Comparison of ENCODE assay signal across 22 cellular contexts in genomic region chr7:85130702-85131101, GRCh38. TPM values are rescaled to one million over a fixed set of nuclear protein-coding genes. Genes with fewer than 3 reads are reported as not detected.
DNase-seq lines count a peak whose midpoint lies in the region; ATAC-seq and TF ChIP-seq lines count a peak whose summit lies in the region.
"Had no signal": no experiment of that assay in that cellular context is flagged by ENCODE, and none has a peak within 500 bp of the region (broad histone marks: within the 10 kb centered on the region; RNA-seq: fewer than 3 reads in every experiment).

No MANE protein-coding gene starts in this region.

- H3K27ac ChIP-seq in heart left ventricle, result no peak overlapping the region
- H3K27ac ChIP-seq: A549, HL-60, RWPE1, SK-N-MC had no signal

- TF ChIP-seq POLR2A in heart left ventricle (IDR thresholded peaks at IDR 0.05), result no peak

- no peaks in the 10 kb centered on the region for H3K27me3 ChIP-seq in heart left ventricle
- H3K27me3 ChIP-seq: BE2C had no signal

- intact Hi-C loops in heart left ventricle (cut with DNase I), result no loop called here
- intact Hi-C loops in cardiac septum (cut with DNase I), result no loop called here

- peak in 1 of 4 donors; percentile 58 for ATAC-seq in heart left ventricle
- no peak for ATAC-seq in GM21360 (IDR thresholded peaks at IDR 0.05; ENCODE audit: unreplicated experiment)
- ATAC-seq in HG03039 (IDR thresholded peaks at IDR 0.05; ENCODE audit: unreplicated experiment), result no peak
- no peak for ATAC-seq in HG02798 (IDR thresholded peaks at IDR 0.05; ENCODE audit: poor library complexity, unreplicated experiment)
- ATAC-seq: A549, HepG2 had no signal

- no peaks in the 10 kb centered on the region for H3K36me3 ChIP-seq in heart left ventricle
- H3K36me3 ChIP-seq: BE2C had no signal

- 57 to 71% (median 64%) methylated on average over 4 of the region's 4 CpGs for WGBS in heart left ventricle, 4 donors

- TF ChIP-seq CTCF in heart left ventricle (IDR thresholded peaks at IDR 0.05), result no peak
- TF ChIP-seq CTCF in epithelial cell of esophagus (IDR thresholded peaks at IDR 0.05; ENCODE audit: insufficient read depth, low read depth, low read length, missing control alignments), result no peak

- DNase-seq in heart left ventricle, result peak in 3 of 5 donors; percentile 15 to 27 (median 22)
- no peak for DNase-seq in cardiac septum (ENCODE audit: low spot score)
- DNase-seq in NCI-H2107 treated with DMSO at 0.1 percent for 48 hours (lab: John Stamatoyannopoulos, UW; ENCODE audit: unreplicated experiment), result peak; percentile 20
- peak; percentile 15 for DNase-seq in epithelial cell of esophagus (ENCODE audit: low read depth)
- DNase-seq: BE2C, EL, GF-D8, KG1, NCI-H1105 treated with DMSO at 0.1 percent for 48 hours, NCI-H2029 treated with DMSO at 0.1 percent for 48 hours, NCI-H774, SHP77 treated with DMSO at 0.1 percent for 48 hours, SW 1271 had no signal

- no peaks in the 10 kb centered on the region for H3K9me3 ChIP-seq in heart left ventricle
- H3K9me3 ChIP-seq: A549, BE2C had no signal

- H3K4me3 ChIP-seq in heart left ventricle (no peak overlapping the region), epithelial cell of esophagus (ENCODE audit: low read length) (no peak overlapping the region)
- H3K4me3 ChIP-seq: A549, SK-N-MC had no signal

- H3K4me1 ChIP-seq in heart left ventricle, result no peaks in the 10 kb centered on the region
- H3K4me1 ChIP-seq: A549, BE2C had no signal

RNA-seq across cellular contexts. Expression of gene SEMA3D, which starts 56.2 kb away (rescaled TPM):
- total RNA-seq in heart left ventricle (1 to 10 TPM in 4 of 9 donors, under 1 TPM in 5; 0.60 to 8.6 (median 1.00) TPM), cardiac septum (1.9 TPM)
- polyA plus RNA-seq in heart left ventricle, result under 1 TPM; 0.10 to 0.23 TPM
- total RNA-seq: HT-29 had no signal
- polyA plus RNA-seq: HepG2 had no signal
